Comparison of ENCODE assay signal across 28 cellular contexts in the genomic region with DNA sequence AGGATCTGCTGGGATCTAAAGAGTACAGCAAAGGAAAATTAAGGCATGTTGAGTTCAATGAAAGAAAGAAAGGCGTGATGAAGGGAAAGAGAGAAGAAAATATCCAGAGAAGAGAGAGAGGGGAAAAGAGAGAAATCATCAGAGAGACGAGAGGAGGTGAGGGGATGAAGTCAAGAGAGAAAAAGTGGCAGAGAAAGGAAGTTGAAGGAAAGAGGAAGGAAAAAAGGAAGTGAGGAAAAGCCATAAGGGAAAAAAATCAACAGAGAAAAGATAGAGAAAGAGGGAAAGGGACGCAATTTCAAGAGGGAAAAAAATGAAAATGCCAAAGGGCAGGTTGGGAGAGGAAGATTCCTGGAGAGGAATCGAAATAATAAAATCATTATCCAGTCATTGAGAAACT. TPM values are rescaled to one million over a fixed set of nuclear protein-coding genes. Genes with fewer than 3 reads are reported as not detected.
DNase-seq lines count a peak whose midpoint lies in the region; ATAC-seq and TF ChIP-seq lines count a peak whose summit lies in the region.
"Had no signal": no experiment of that assay in that cellular context is flagged by ENCODE, and none has a peak within 500 bp of the region (broad histone marks: within the 10 kb centered on the region; RNA-seq: fewer than 3 reads in every experiment).

No MANE protein-coding gene starts in this region.

- no peak for ATAC-seq in WTC11
- no peak for ATAC-seq in naive thymus-derived CD8-positive, alpha-beta T cell
- ATAC-seq: GM12878 had no signal

- H3K36me3 Mint-ChIP-seq in WTC11, result no peaks in the 10 kb centered on the region
- H3K36me3 Mint-ChIP-seq in naive thymus-derived CD8-positive, alpha-beta T cell, result no peaks in the 10 kb centered on the region
- H3K36me3 Mint-ChIP-seq: CD14-positive monocyte; CD8-positive, alpha-beta memory T cell had no signal

- no peaks in the 10 kb centered on the region for H3K27me3 ChIP-seq in mammary epithelial cell (ENCODE audit: insufficient read depth, low read length)
- H3K27me3 ChIP-seq in breast epithelium, result no peaks in the 10 kb centered on the region
- H3K27me3 ChIP-seq in neuron (ENCODE audit: insufficient read depth, low read length), result no peaks in the 10 kb centered on the region
- H3K27me3 ChIP-seq: BE2C had no signal

- CTCF ChIA-PET in mammary epithelial cell (lab: Charles Lee; ENCODE audit: low non-redundant PET) (no interaction called here), WTC11 (lab: Charles Lee) (interaction anchor here (1.2 kb wide), 1 partner anchor 487 kb away, joined by 3 read pairs; no protein-coding TSS in a partner anchor)

- intact Hi-C loops in mammary epithelial cell (cut with micrococcal nuclease) (no loop called here), breast epithelium (cut with DNase I; ENCODE audit: low total_unique reads) (no loop called here)

- TF ChIP-seq POLR2A in breast epithelium (IDR thresholded peaks at IDR 0.05), result no peak

- POLR2A ChIA-PET in WTC11 (lab: Charles Lee), result no interaction called here
- POLR2A ChIA-PET in naive thymus-derived CD8-positive, alpha-beta T cell (lab: Charles Lee), result no interaction called here

- H3K27ac ChIP-seq in mammary epithelial cell (ENCODE audit: insufficient read depth, low read depth, low read length) (no peak overlapping the region), breast epithelium (no peak overlapping the region)

- BruUV-seq in mammary epithelial cell (replicated peaks; lab: Mats Ljungman, UMichigan), result no TSS peak

- H3K4me1 ChIP-seq in mammary epithelial cell (ENCODE audit: insufficient read depth, low read length) (no peaks in the 10 kb centered on the region), breast epithelium (no peaks in the 10 kb centered on the region), neuron (ENCODE audit: insufficient read depth, low read length) (no peaks in the 10 kb centered on the region)
- H3K4me1 ChIP-seq: BE2C had no signal

- peaks cover 9% of the 10 kb centered on the region for H3K4me1 Mint-ChIP-seq in WTC11
- peaks cover 0 to 2% (median 0%) of the 10 kb centered on the region in 4 donors for H3K4me1 Mint-ChIP-seq in naive thymus-derived CD8-positive, alpha-beta T cell
- H3K4me1 Mint-ChIP-seq: CD8-positive, alpha-beta memory T cell had no signal

- dilution Hi-C loops in mammary epithelial cell (cut with HindIII; ENCODE audit: low sequenced_read_pairs), result no loop called here

- 61% methylated on average over 4 of the region's 4 CpGs for WGBS in mammary epithelial cell (ENCODE audit: low coverage, missing lambda C conversion rate)

- peak overlapping the region; percentile 29 for H2AFZ ChIP-seq in mammary epithelial cell (ENCODE audit: low read depth, low read length)
- H2AFZ ChIP-seq in neuron (ENCODE audit: low read depth, low read length), result peak overlapping the region; percentile 22

- peaks cover 4% of the 10 kb centered on the region; the same call in 1 of the 2 replicates for H3K27me3 Mint-ChIP-seq in WTC11 (ENCODE audit: low read depth)
- peaks cover 11 to 19% (median 18%) of the 10 kb centered on the region in 5 donors for H3K27me3 Mint-ChIP-seq in naive thymus-derived CD8-positive, alpha-beta T cell

- no peak overlapping the region for H3K4me2 ChIP-seq in mammary epithelial cell (ENCODE audit: insufficient read depth, low read depth, low read length)

- in situ Hi-C loops in mammary epithelial cell (cut with MboI; ENCODE audit: low sequenced_read_pairs in 2 of 2), result loop anchor here (25.0 kb wide), 2 partner anchors 253 to 778 kb away; no protein-coding TSS in a partner anchor

- DNase-seq in mammary epithelial cell, result no peak
- DNase-seq in breast epithelium (ENCODE audit: low spot score in 2 of 2), result no peak
- no peak for DNase-seq in WTC11 (ENCODE audit: low spot score)
- no peak for DNase-seq in NCI-H1417 treated with DMSO at 0.1 percent for 48 hours (lab: John Stamatoyannopoulos, UW)
- no peak for DNase-seq in naive thymus-derived CD8-positive, alpha-beta T cell
- no peak for DNase-seq in stimulated activated naive CD4-positive, alpha-beta T cell (lab: John Stamatoyannopoulos, UW)
- DNase-seq: 8988T; ACHN; BE2C; CD8-positive, alpha-beta memory T cell; DMS 273 treated with DMSO at 0.1 percent for 48 hours; DMS79; EL; GDM1; HCEC 1CT; Karpas-422; NCI-H1092; NCI-H1436; NCI-H187; NCI-H2081 treated with DMSO at 0.1 percent for 48 hours; NCI-H2171; NCI-H226; NCI-H510A; NCI-H69; OCI-M1 had no signal

- no peak overlapping the region for H3K4me3 Mint-ChIP-seq in WTC11
- H3K4me3 Mint-ChIP-seq in naive thymus-derived CD8-positive, alpha-beta T cell, result no peak overlapping the region
- H3K4me3 Mint-ChIP-seq: CD14-positive monocyte; CD8-positive, alpha-beta memory T cell had no signal

- no peaks in the 10 kb centered on the region for H3K79me2 ChIP-seq in mammary epithelial cell (ENCODE audit: insufficient read depth, low read length)

- H3K27ac Mint-ChIP-seq in WTC11, result no peak overlapping the region
- no peak overlapping the region for H3K27ac Mint-ChIP-seq in naive thymus-derived CD8-positive, alpha-beta T cell
- H3K27ac Mint-ChIP-seq: CD14-positive monocyte; CD8-positive, alpha-beta memory T cell had no signal

- no peaks in the 10 kb centered on the region for H4K20me1 ChIP-seq in mammary epithelial cell (ENCODE audit: insufficient read depth, low read length)

- H3K36me3 ChIP-seq in mammary epithelial cell (ENCODE audit: insufficient read depth, low read length) (no peaks in the 10 kb centered on the region), breast epithelium (no peaks in the 10 kb centered on the region), neuron (ENCODE audit: insufficient read depth, low read length) (no peaks in the 10 kb centered on the region)
- H3K36me3 ChIP-seq: BE2C had no signal

- no peak overlapping the region for H3K4me3 ChIP-seq in mammary epithelial cell (replicated peaks in 1 of 3; ENCODE audit: insufficient read depth in 1 of 3, low read depth in 2 of 3, low read length in 3 of 3)
- H3K4me3 ChIP-seq in breast epithelium, result no peak overlapping the region
- no peak overlapping the region for H3K4me3 ChIP-seq in neuron (ENCODE audit: low read length)
- H3K4me3 ChIP-seq: GM12878 had no signal

- H3K9ac ChIP-seq in mammary epithelial cell (ENCODE audit: insufficient read depth, low read length), result no peak overlapping the region

- H3K9me3 Mint-ChIP-seq in WTC11, result no peaks in the 10 kb centered on the region
- H3K9me3 Mint-ChIP-seq in naive thymus-derived CD8-positive, alpha-beta T cell, result peaks cover 0 to 3% (median 0%) of the 10 kb centered on the region in 9 donors
- H3K9me3 Mint-ChIP-seq: CD14-positive monocyte; CD8-positive, alpha-beta memory T cell had no signal

- TF ChIP-seq CTCF in mammary epithelial cell (conservative IDR thresholded peaks at IDR 0.05 in 1 of 2, IDR thresholded peaks at IDR 0.05 in 1 of 2; ENCODE audit: extremely low read depth in 1 of 2, insufficient read depth in 1 of 2, low read depth in 1 of 2, low read length in 2 of 2), result no peak
- no peak for TF ChIP-seq CTCF in breast epithelium (IDR thresholded peaks at IDR 0.05)
- no peak for TF ChIP-seq CTCF in WTC11 (IDR thresholded peaks at IDR 0.05)

- H3K9me3 ChIP-seq in mammary epithelial cell (replicated peaks; ENCODE audit: insufficient read depth, low read length), result no peaks in the 10 kb centered on the region
- no peaks in the 10 kb centered on the region for H3K9me3 ChIP-seq in breast epithelium
- no peaks in the 10 kb centered on the region for H3K9me3 ChIP-seq in neuron (ENCODE audit: low read length)
- H3K9me3 ChIP-seq: BE2C had no signal

TF ChIP-seq in WTC11, 78 proteins besides CTCF, POLR2A, EP300 and RAD21 (continues in another document):
- no peak for TF ChIP-seq HMGA2 (CRISPR knock-in tag; IDR thresholded peaks at IDR 0.05)
- TF ChIP-seq, protein P1, sequence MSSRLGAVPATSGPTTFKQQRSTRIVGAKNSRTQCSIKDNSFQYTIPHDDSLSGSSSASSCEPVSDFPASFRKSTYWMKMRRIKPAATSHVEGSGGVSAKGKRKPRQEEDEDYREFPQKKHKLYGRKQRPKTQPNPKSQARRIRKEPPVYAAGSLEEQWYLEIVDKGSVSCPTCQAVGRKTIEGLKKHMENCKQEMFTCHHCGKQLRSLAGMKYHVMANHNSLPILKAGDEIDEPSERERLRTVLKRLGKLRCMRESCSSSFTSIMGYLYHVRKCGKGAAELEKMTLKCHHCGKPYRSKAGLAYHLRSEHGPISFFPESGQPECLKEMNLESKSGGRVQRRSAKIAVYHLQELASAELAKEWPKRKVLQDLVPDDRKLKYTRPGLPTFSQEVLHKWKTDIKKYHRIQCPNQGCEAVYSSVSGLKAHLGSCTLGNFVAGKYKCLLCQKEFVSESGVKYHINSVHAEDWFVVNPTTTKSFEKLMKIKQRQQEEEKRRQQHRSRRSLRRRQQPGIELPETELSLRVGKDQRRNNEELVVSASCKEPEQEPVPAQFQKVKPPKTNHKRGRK (CRISPR knock-in tag; IDR thresholded peaks at IDR 0.05; ENCODE audit: borderline replicate concordance), result 0 out of 2 replicates have a peak, but pooled peaks have one; percentile 62
- TF ChIP-seq, protein P2, sequence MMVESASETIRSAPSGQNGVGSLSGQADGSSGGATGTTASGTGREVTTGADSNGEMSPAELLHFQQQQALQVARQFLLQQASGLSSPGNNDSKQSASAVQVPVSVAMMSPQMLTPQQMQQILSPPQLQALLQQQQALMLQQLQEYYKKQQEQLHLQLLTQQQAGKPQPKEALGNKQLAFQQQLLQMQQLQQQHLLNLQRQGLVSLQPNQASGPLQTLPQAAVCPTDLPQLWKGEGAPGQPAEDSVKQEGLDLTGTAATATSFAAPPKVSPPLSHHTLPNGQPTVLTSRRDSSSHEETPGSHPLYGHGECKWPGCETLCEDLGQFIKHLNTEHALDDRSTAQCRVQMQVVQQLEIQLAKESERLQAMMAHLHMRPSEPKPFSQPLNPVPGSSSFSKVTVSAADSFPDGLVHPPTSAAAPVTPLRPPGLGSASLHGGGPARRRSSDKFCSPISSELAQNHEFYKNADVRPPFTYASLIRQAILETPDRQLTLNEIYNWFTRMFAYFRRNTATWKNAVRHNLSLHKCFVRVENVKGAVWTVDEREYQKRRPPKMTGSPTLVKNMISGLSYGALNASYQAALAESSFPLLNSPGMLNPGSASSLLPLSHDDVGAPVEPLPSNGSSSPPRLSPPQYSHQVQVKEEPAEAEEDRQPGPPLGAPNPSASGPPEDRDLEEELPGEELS (CRISPR knock-in tag; IDR thresholded peaks at IDR 0.05), result no peak

RNA-seq across cellular contexts. Expression of a gene that starts 40.4 kb away (rescaled TPM):
- 10 to 100 TPM in 1 of 2 donors, 1 to 10 TPM in 1; 3.0 to 35.0 TPM for total RNA-seq in mammary epithelial cell
- 10.6 TPM for polyA plus RNA-seq in mammary epithelial cell
- polyA minus RNA-seq in mammary epithelial cell, result not detected
- 1 to 10 TPM; 3.9 to 6.6 (median 6.1) TPM for total RNA-seq in breast epithelium
- 26.5 to 31.5 TPM (median 29.7 TPM) in 3 replicates for total RNA-seq in WTC11 (2021)
- 10 to 100 TPM; 26.2 to 32.4 TPM for total RNA-seq in naive thymus-derived CD8-positive, alpha-beta T cell
- 10 to 100 TPM; 29.3 to 38.8 (median 31.2) TPM for polyA plus RNA-seq in naive thymus-derived CD8-positive, alpha-beta T cell
